1 cellular context compared by ENCODE assay signal in the genomic region with DNA sequence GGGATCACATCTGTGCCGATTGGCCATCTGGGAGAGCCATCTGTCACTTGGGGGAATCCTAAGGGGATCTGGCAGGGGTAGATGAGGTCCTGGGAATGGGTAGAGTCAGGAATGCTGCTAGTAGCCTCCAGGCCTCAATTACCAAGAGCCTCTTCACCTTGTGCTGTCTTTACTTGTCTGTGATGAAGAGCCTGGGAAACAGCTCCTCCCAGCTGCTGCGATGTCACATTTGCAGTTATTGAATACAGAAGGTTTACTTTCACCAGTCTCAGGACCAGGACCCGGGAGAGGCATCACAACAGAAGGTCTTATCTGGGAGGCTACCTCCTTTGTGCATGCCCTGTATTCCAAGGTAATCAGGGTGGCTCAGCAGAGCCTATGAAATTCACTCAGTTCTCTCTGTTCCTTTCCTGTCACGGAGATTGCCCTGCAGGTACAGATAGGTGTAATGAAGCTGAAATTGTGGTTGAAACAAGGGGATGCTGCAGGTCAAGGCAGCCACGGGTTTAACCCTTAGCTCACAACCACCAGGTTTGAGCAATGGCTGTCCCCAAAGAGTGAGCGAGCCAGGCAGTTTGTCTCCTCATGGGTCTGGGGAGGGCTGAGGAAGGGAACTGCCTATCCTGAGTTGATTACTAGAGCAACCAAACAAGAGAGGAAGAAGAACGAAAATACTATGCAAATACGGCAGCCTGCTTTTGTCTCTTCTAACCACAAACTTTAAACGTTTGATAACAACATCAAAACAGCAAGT.
TF ChIP-seq lines count a peak whose summit lies in the region.

No MANE protein-coding gene starts in this region.

TF ChIP-seq in WTC11, 78 proteins besides CTCF, POLR2A, EP300 and RAD21 (continued from another document):
- TF ChIP-seq, protein P1, sequence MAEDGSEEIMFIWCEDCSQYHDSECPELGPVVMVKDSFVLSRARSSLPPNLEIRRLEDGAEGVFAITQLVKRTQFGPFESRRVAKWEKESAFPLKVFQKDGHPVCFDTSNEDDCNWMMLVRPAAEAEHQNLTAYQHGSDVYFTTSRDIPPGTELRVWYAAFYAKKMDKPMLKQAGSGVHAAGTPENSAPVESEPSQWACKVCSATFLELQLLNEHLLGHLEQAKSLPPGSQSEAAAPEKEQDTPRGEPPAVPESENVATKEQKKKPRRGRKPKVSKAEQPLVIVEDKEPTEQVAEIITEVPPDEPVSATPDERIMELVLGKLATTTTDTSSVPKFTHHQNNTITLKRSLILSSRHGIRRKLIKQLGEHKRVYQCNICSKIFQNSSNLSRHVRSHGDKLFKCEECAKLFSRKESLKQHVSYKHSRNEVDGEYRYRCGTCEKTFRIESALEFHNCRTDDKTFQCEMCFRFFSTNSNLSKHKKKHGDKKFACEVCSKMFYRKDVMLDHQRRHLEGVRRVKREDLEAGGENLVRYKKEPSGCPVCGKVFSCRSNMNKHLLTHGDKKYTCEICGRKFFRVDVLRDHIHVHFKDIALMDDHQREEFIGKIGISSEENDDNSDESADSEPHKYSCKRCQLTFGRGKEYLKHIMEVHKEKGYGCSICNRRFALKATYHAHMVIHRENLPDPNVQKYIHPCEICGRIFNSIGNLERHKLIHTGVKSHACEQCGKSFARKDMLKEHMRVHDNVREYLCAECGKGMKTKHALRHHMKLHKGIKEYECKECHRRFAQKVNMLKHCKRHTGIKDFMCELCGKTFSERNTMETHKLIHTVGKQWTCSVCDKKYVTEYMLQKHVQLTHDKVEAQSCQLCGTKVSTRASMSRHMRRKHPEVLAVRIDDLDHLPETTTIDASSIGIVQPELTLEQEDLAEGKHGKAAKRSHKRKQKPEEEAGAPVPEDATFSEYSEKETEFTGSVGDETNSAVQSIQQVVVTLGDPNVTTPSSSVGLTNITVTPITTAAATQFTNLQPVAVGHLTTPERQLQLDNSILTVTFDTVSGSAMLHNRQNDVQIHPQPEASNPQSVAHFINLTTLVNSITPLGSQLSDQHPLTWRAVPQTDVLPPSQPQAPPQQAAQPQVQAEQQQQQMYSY (CRISPR knock-in tag; IDR thresholded peaks at IDR 0.05) = no peak
- no peak for TF ChIP-seq ZNF532 (CRISPR knock-in tag; IDR thresholded peaks at IDR 0.05; ENCODE audit: borderline replicate concordance)
- TF ChIP-seq SP1 (CRISPR knock-in tag; conservative IDR thresholded peaks at IDR 0.05) = no peak
- no peak for TF ChIP-seq IRF1 (CRISPR knock-in tag; IDR thresholded peaks at IDR 0.05)
- no peak for TF ChIP-seq TEAD4 (CRISPR knock-in tag; IDR thresholded peaks at IDR 0.05)
- TF ChIP-seq, protein P2, sequence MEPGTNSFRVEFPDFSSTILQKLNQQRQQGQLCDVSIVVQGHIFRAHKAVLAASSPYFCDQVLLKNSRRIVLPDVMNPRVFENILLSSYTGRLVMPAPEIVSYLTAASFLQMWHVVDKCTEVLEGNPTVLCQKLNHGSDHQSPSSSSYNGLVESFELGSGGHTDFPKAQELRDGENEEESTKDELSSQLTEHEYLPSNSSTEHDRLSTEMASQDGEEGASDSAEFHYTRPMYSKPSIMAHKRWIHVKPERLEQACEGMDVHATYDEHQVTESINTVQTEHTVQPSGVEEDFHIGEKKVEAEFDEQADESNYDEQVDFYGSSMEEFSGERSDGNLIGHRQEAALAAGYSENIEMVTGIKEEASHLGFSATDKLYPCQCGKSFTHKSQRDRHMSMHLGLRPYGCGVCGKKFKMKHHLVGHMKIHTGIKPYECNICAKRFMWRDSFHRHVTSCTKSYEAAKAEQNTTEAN (CRISPR knock-in tag; IDR thresholded peaks at IDR 0.05) = no peak
- no peak for TF ChIP-seq NR2C2 (CRISPR knock-in tag; IDR thresholded peaks at IDR 0.05)
- TF ChIP-seq IRF2 (CRISPR knock-in tag; IDR thresholded peaks at IDR 0.05; ENCODE audit: borderline replicate concordance, low read depth) = no peak
- TF ChIP-seq ZNF671 (CRISPR knock-in tag; IDR thresholded peaks at IDR 0.05) = no peak
